18 cellular contexts compared by ENCODE assay signal in the genomic region with DNA sequence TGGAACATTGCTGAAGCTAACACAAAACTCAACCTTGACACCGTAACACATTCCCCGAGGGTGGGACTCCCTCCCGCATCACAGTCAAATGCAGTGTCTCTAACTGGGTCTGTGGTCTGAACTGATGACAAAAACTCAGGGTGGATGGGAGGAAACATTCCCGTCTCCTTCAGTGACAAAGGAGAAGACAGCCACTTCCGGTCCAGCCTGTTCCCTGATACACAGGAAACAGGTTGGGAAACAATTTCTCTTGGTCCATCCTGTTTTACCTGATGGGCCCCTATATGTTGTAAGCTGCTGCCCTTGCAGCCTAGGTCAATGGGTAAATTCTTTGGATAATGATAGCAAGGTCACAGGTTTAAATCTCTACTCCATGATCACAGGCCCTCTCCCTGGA. TPM values are rescaled to one million over a fixed set of nuclear protein-coding genes. Genes with fewer than 3 reads are reported as not detected.
"Had no signal": no experiment of that assay in that cellular context is flagged by ENCODE, and none has a peak within 500 bp of the region (broad histone marks: within the 10 kb centered on the region; RNA-seq: fewer than 3 reads in every experiment).

No MANE protein-coding gene starts in this region.

- H3K27me3 ChIP-seq: body of pancreas, transverse colon had no signal

- ATAC-seq: activated T-cell treated with anti-CD3 and anti-CD28 coated beads, Interleukin-2, amount 50 U/mL, for 72 hours; body of pancreas; left ventricle myocardium superior; right cardiac atrium had no signal

- DNase-seq: activated CD4-positive, alpha-beta T cell treated with anti-CD3 and anti-CD28 coated beads, Interleukin-2, amount 10 ng/mL, durations not matched to agents 7 days and 5 days; activated CD8-positive, alpha-beta memory T cell treated with anti-CD3 and anti-CD28 coated beads, Interleukin-2, amount 50 U/mL, for 48 hours; activated gamma-delta T cell; activated T-cell treated with anti-CD3 and anti-CD28 coated beads, Interleukin-2, amount 50 U/mL, for 72 hours; amygdala; body of pancreas; hippocampal formation; left ventricle myocardium superior; right cardiac atrium; small intestine; stimulated activated CD4-positive, alpha-beta T cell treated with anti-CD3 and anti-CD28 coated beads, Interleukin-4, amount 100 ng/mL, for 4 hours; stimulated activated CD8-positive, alpha-beta memory T cell treated with anti-CD3 and anti-CD28 coated beads, Interleukin-4, amount 100 ng/mL, for 48 hours; stimulated activated naive CD4-positive, alpha-beta T cell treated with Interleukin-2 at 50 U/mL for 16 hours; substantia nigra; transverse colon had no signal

- H3K36me3 ChIP-seq: prostate gland, transverse colon had no signal

- H3K9me3 ChIP-seq: body of pancreas, prostate gland, transverse colon had no signal

- H3K27ac ChIP-seq: body of pancreas, coronary artery, prostate gland, transverse colon had no signal

- H3K4me1 ChIP-seq: body of pancreas, prostate gland, transverse colon had no signal

- H3K4me3 ChIP-seq: body of pancreas, coronary artery, prostate gland, transverse colon had no signal

RNA-seq across cellular contexts. Expression of gene SLC13A4, which starts 20.4 kb away (rescaled TPM):
- total RNA-seq: activated CD4-positive, alpha-beta T cell treated with anti-CD3 and anti-CD28 coated beads, Interleukin-2, amount 10 ng/mL, durations not matched to agents 7 days and 5 days; activated T-cell treated with anti-CD3 and anti-CD28 coated beads, Interleukin-2, amount 50 U/mL, for 72 hours; body of pancreas had no signal

RNA-seq across cellular contexts. Expression of gene FAM180A, which starts 41.0 kb away (rescaled TPM):
- total RNA-seq: activated CD4-positive, alpha-beta T cell treated with anti-CD3 and anti-CD28 coated beads, Interleukin-2, amount 10 ng/mL, durations not matched to agents 7 days and 5 days; activated T-cell treated with anti-CD3 and anti-CD28 coated beads, Interleukin-2, amount 50 U/mL, for 72 hours; kidney epithelial cell had no signal
